In the genomic region with DNA sequence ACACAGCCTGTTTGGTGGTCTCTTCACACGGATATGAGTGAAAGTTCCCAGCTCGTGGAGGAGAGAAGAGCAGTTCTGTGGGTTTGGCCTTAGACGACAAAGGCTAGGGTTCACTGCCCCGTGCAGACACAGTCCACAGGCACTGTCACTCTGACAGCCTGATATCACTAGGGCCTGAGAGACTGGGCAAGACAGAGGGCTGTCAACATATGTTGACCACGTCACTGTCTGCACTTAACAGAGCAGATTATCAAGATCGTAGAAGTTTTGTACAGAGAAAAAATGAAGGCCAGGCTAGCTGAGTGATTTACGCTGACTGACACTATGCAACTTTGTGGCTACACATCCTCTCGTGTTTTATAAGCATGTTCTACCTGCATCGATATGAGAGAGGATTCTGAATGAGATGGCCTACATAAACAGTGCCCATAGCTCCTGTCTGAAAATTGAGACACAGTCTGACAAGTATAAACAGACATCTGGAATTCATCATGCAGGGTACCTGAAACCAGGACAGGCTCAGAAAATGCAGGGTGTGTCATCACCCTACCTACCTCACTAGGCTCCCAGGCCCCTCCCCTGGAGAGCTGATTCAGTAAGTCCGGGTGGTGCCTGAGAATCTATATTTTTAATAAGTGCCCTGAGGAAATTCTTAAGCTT, we compare ENCODE assay signal across 15 cellular contexts.
DNase-seq lines count a peak whose midpoint lies in the region; ATAC-seq and TF ChIP-seq lines count a peak whose summit lies in the region.
"Had no signal": no experiment of that assay in that cellular context is flagged by ENCODE, and none has a peak within 500 bp of the region (broad histone marks: within the 10 kb centered on the region; RNA-seq: fewer than 3 reads in every experiment).

No MANE protein-coding gene starts in this region.

- peak; percentile 5 for DNase-seq in ELF-1 (ENCODE audit: low read depth, low spot score)
- peak; percentile 4 for DNase-seq in M059J (ENCODE audit: low read depth)
- DNase-seq in dorsolateral prefrontal cortex, result no peak
- DNase-seq in HuH-7.5 (ENCODE audit: low spot score), result no peak
- DNase-seq: activated CD4-positive, alpha-beta T cell treated with anti-CD3 and anti-CD28 coated beads, Interleukin-2, amount 50 U/mL, for 1 hour; amygdala; C1 segment of cervical spinal cord; EL; NCI-H1930; NCI-H774; SHP77 treated with DMSO at 0.1 percent for 48 hours had no signal

- H3K27ac ChIP-seq in dorsolateral prefrontal cortex, result peak overlapping the region; percentile 9 to 100 (median 97)
- peak overlapping the region; percentile 97 for H3K27ac ChIP-seq in parathyroid adenoma
- H3K27ac ChIP-seq: neutrophil had no signal

- intact Hi-C loops in dorsolateral prefrontal cortex (cut with DNase I), result loop anchor here in 1 of 2 donors (5.0 kb wide), 1 partner anchor 81 kb away; no protein-coding TSS in a partner anchor

- ATAC-seq in HG03378 (IDR thresholded peaks at IDR 0.05; ENCODE audit: unreplicated experiment) (no peak), HG02678 (IDR thresholded peaks at IDR 0.05; ENCODE audit: unreplicated experiment) (no peak)

- H3K4me1 ChIP-seq in parathyroid adenoma, result peaks cover 56% of the 10 kb centered on the region

- H3K4me2 ChIP-seq in parathyroid adenoma (ENCODE audit: low read length), result peak overlapping the region; percentile 52

- H2AFZ ChIP-seq in parathyroid adenoma, result peak overlapping the region; percentile 68

- H3K9ac ChIP-seq in parathyroid adenoma, result no peak overlapping the region

- H3K79me2 ChIP-seq in parathyroid adenoma, result peaks cover 16% of the 10 kb centered on the region

- H3K36me3 ChIP-seq in parathyroid adenoma (ENCODE audit: control insufficient read depth, insufficient read depth, low read length), result no peaks in the 10 kb centered on the region
- H3K36me3 ChIP-seq: neutrophil had no signal

- H3K4me3 ChIP-seq in dorsolateral prefrontal cortex (no peak overlapping the region), parathyroid adenoma (ENCODE audit: low read depth, low read length) (no peak overlapping the region)

- H3K27me3 ChIP-seq in dorsolateral prefrontal cortex, result no peaks in the 10 kb centered on the region
- H3K27me3 ChIP-seq in parathyroid adenoma (ENCODE audit: control insufficient read depth, insufficient read depth, low read length), result no peaks in the 10 kb centered on the region
- H3K27me3 ChIP-seq: neutrophil had no signal

- TF ChIP-seq CTCF in dorsolateral prefrontal cortex (IDR thresholded peaks at IDR 0.05 in 54 of 56, conservative IDR thresholded peaks at IDR 0.05 in 2 of 56; ENCODE audit: low read depth in 1 of 56, partially characterized antibody in 56 of 56), result no peak
- no peak for TF ChIP-seq CTCF in parathyroid adenoma (IDR thresholded peaks at IDR 0.05)

- no peaks in the 10 kb centered on the region for H3K9me3 ChIP-seq in parathyroid adenoma (ENCODE audit: control insufficient read depth, low read length)
- H3K9me3 ChIP-seq: neutrophil had no signal

Comparison
In these comparisons a context has a peak if more than half of its experiments do, and no peak if none do; other contexts are left out.
1. DNase-seq: peak in ELF-1 (single experiment) and M059J (single experiment); none in dorsolateral prefrontal cortex (0 of 10) and HuH-7.5 (single experiment).